Comparison of ENCODE assay signal across 8 cellular contexts in the genomic region with DNA sequence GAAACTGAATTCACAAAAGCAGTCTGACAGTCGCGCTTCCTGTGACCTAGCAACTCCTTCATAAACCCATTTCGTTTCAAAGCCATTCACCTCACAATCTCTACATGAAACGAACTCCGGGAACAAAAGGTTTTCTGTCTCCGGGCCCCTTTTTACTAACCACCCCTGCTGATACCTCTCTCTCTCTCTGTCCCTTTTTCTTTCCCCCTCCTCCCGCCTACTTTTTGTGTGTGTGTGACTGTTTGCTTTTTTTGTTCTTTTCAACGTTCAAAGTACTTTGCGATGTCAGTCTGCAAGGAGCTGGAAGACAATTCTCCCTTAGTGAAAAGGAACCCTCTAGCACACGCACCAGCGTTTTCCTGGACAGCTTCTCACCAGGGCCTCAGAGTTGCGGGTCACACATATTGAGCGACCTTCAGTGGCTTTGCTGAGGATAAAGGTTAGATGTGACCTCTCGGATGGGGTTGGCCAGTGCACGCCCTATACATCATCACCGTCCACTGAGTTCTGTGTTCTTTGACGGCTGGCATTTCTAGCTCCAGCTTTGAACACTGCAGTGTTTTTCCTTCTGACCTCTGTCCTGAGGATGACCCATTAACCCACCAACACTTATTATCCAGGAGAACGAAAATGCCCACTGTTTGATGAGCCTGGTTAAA. TPM values are rescaled to one million over a fixed set of nuclear protein-coding genes. Genes with fewer than 3 reads are reported as not detected.
A peak's percentile ranks its signal among the peaks of the same experiment; 100 is the strongest.
DNase-seq lines count a peak whose midpoint lies in the region; ATAC-seq and TF ChIP-seq lines count a peak whose summit lies in the region.

No MANE protein-coding gene starts in this region.

- peak; percentile 0 for ATAC-seq in GM19438 (IDR thresholded peaks at IDR 0.05; ENCODE audit: low read depth, unreplicated experiment)

- intact Hi-C loops in breast epithelium (cut with DNase I; ENCODE audit: low total_unique reads) = no loop called here

- H3K27me3 ChIP-seq in BJ (ENCODE audit: control insufficient read depth, insufficient read depth, low read length) = no peaks in the 10 kb centered on the region
- H3K27me3 ChIP-seq in breast epithelium = no peaks in the 10 kb centered on the region
- no peaks in the 10 kb centered on the region for H3K27me3 ChIP-seq in liver (ENCODE audit: control insufficient read depth in 4 of 4, insufficient read depth in 4 of 4, low read length in 3 of 4)
- no peaks in the 10 kb centered on the region for H3K27me3 ChIP-seq in tibial nerve

- TF ChIP-seq CTCF in BJ (IDR thresholded peaks at IDR 0.05; ENCODE audit: insufficient read depth, low read depth, low read length) (no peak), breast epithelium (IDR thresholded peaks at IDR 0.05) (no peak), liver (IDR thresholded peaks at IDR 0.05; ENCODE audit: low read depth, low read length, missing input control) (no peak), tibial nerve (IDR thresholded peaks at IDR 0.05) (no peak)

- TF ChIP-seq POLR2A in breast epithelium (IDR thresholded peaks at IDR 0.05) = no peak
- no peak for TF ChIP-seq POLR2A in tibial nerve (IDR thresholded peaks at IDR 0.05)

- 12% methylated on average over 18 of the region's 18 CpGs for WGBS in liver
- 15 to 19% methylated on average over 18 of the region's 18 CpGs for WGBS in tibial nerve, 2 donors

- H3K4me1 ChIP-seq in breast epithelium = no peaks in the 10 kb centered on the region
- H3K4me1 ChIP-seq in liver (ENCODE audit: control insufficient read depth in 4 of 4, insufficient read depth in 4 of 4, low read length in 3 of 4) = peaks cover 0 to 15% (median 6%) of the 10 kb centered on the region in 4 donors
- H3K4me1 ChIP-seq in tibial nerve = peaks cover 0 to 51% (median 22%) of the 10 kb centered on the region in 4 donors

- no peaks in the 10 kb centered on the region for H3K9me3 ChIP-seq in breast epithelium
- no peaks in the 10 kb centered on the region for H3K9me3 ChIP-seq in liver (ENCODE audit: control insufficient read depth in 4 of 4, low read length in 3 of 4)
- no peaks in the 10 kb centered on the region for H3K9me3 ChIP-seq in tibial nerve

- peak overlapping the region; percentile 88 to 98 for H3K9ac ChIP-seq in liver (ENCODE audit: low read depth in 1 of 2, low read length in 2 of 2)

- H3K36me3 ChIP-seq in BJ (ENCODE audit: control insufficient read depth, insufficient read depth, low read length) = no peaks in the 10 kb centered on the region
- H3K36me3 ChIP-seq in breast epithelium = no peaks in the 10 kb centered on the region
- H3K36me3 ChIP-seq in liver (ENCODE audit: control insufficient read depth in 4 of 4, insufficient read depth in 3 of 4, low read depth in 1 of 4, low read length in 3 of 4) = no peaks in the 10 kb centered on the region
- no peaks in the 10 kb centered on the region for H3K36me3 ChIP-seq in tibial nerve

- POLR2A ChIA-PET in BJ (lab: Charles Lee) = interaction anchor here (0.6 to 1.2 kb wide), 7 partner anchors 9 to 281 kb away, joined by 3 to 10 read pairs (median 6); no protein-coding TSS in a partner anchor

- TF ChIP-seq RAD21 in liver (IDR thresholded peaks at IDR 0.05) = peak in 1 of 2 donors; percentile 34

- CTCF ChIA-PET in BJ (lab: Yijun Ruan, JAX) = interaction anchor here (1.0 to 3.3 kb wide), 5 partner anchors 9 to 263 kb away, joined by 3 to 22 read pairs (median 6); no protein-coding TSS in a partner anchor

- DNase-seq in BJ (ENCODE audit: low read depth) = no peak
- peak; percentile 80 for DNase-seq in NCI-H2227 treated with DMSO at 0.1 percent for 48 hours (lab: John Stamatoyannopoulos, UW)
- no peak for DNase-seq in breast epithelium (ENCODE audit: low spot score in 2 of 2)
- no peak for DNase-seq in tibial nerve (ENCODE audit: low spot score in 2 of 2)
- no peak for DNase-seq in putamen (ENCODE audit: low spot score)
- no peak for DNase-seq in inferior parietal cortex (ENCODE audit: extremely low spot score)

- no peak for TF ChIP-seq EP300 in tibial nerve (IDR thresholded peaks at IDR 0.05)

- H3K27ac ChIP-seq in breast epithelium (peak overlapping the region; percentile 93 to 98), liver (ENCODE audit: low read depth in 1 of 2, low read length in 2 of 2) (peak overlapping the region; percentile 74 to 89), tibial nerve (peak overlapping the region; percentile 73 to 96 (median 86))

- H3K4me3 ChIP-seq in BJ (ENCODE audit: low read depth, low read length) (peak overlapping the region; percentile 68), breast epithelium (peak overlapping the region; percentile 62 to 83 (median 79)), liver (ENCODE audit: low read depth in 1 of 3, low read length in 3 of 3) (peak overlapping the region; percentile 27 to 60 (median 46)), tibial nerve (peak overlapping the region; percentile 43 to 72 (median 62))

TF ChIP-seq in liver, 16 proteins besides CTCF, POLR2A, EP300 and RAD21:
- TF ChIP-seq JUND (IDR thresholded peaks at IDR 0.05) (peak in 1 of 2 donors; percentile 34), TAF1 (conservative IDR thresholded peaks at IDR 0.05) (no peak), EGR1 (IDR thresholded peaks at IDR 0.05; ENCODE audit: low read depth in 2 of 2) (no peak), SP1 (IDR thresholded peaks at IDR 0.05) (no peak), HNF4A (conservative IDR thresholded peaks at IDR 0.05) (peak in 1 of 2 donors; percentile 45), RXRA (IDR thresholded peaks at IDR 0.05) (peak; percentile 34 to 74)

RNA-seq across cellular contexts. Expression of a gene that starts 0.6 kb away (rescaled TPM):
- polyA plus RNA-seq in BJ (2011; rRNA removed) = 21.3 and 25.6 TPM in 2 replicates
- polyA minus RNA-seq in BJ (2011; rRNA and poly(A)+ RNA removed) = 34.9 and 48.1 TPM in 2 replicates
- 100 to 1,000 TPM in 1 of 3 donors, 10 to 100 TPM in 2; 41.4 to 108 (median 79.2) TPM for total RNA-seq in breast epithelium
- total RNA-seq in liver = 10 to 100 TPM in 1 of 2 donors, 1 to 10 TPM in 1; 7.8 to 15.7 TPM
- 10 to 100 TPM in 1 of 2 donors, 1 to 10 TPM in 1; 7.5 to 16.8 TPM for polyA plus RNA-seq in liver
- total RNA-seq in tibial nerve = 100 to 1,000 TPM; 107 to 205 (median 130) TPM
